ENCODE assay signal across 8 cellular contexts in the genomic region with DNA sequence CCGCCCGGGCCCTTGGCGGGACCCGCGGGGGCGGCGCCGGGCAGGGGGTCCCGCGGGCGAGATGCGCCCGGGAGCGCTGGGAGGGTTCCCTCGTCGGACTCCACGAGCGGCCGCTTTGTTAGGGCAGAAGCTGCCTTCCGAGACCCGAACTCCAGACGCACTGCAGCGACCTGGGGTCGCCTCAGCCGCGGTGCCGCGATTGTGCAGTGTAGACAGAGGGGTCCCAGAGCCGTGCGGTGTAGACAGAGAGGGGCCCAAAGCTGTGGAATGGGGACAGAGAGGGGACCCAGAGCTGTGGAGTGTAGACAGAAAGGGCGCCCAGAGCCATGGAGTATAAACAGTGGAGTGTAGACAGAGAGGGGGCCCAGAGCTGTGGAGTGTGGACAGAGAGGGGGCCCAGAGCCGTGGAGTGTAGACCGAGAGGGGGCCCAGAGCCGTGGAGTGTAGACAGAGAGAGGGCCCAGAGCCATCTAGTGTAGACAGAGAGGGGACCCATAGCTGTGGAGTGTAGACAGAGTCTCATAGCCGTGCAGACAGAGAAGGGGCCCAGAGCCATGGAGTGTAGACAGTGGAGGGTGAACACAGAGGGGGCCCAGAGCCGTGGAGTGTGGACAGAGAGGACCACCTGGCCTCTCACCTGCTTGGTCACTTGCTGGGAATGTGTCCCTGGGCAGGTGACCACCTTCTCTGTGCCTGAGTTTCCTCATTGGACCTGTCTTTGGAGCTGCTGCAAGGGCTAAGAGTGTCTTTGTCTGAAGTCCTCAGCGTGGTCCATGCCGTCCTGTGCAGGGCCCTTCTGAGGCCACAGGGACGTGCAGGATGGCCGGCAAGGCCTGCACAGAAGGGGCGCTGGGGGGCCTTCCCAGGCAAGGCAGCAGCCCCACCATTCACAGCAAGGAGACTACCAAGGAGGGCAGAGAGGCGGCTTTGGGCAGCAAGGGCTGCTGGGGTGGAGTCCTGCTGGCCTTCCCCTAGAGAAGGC. TPM values are rescaled to one million over a fixed set of nuclear protein-coding genes. Genes with fewer than 3 reads are reported as not detected.
A peak's percentile ranks its signal among the peaks of the same experiment; 100 is the strongest.
DNase-seq lines count a peak whose midpoint lies in the region; ATAC-seq and TF ChIP-seq lines count a peak whose summit lies in the region.

No MANE protein-coding gene starts in this region.

- RAD21 ChIA-PET in HCT116 (lab: Charles Lee; ENCODE audit: low non-redundant PET in 1 of 2, low total read pairs in 2 of 2, uncharacterized antibody in 2 of 2, unreplicated experiment in 2 of 2) = no interaction called here

- H3K4me1 ChIP-seq in HCT116 (ENCODE audit: control insufficient read depth in 1 of 2, insufficient read depth in 2 of 2, low read length in 2 of 2) (peaks cover 14 to 24% of the 10 kb centered on the region in 2 experiments), psoas muscle (peaks cover 32% of the 10 kb centered on the region)

- H3K27ac Mint-ChIP-seq in WTC11 = no peak overlapping the region; the same call in 1 of the 2 replicates

- peaks cover 15% of the 10 kb centered on the region for H3K79me2 ChIP-seq in HCT116 (ENCODE audit: insufficient read depth, low read length)

- peak overlapping the region; percentile 82 for H3K4me2 ChIP-seq in HCT116 (ENCODE audit: low read length)

- no peak for TF ChIP-seq CTCF in HCT116 (IDR thresholded peaks at IDR 0.05 in 2 of 3, conservative IDR thresholded peaks at IDR 0.05 in 1 of 3; ENCODE audit: borderline replicate concordance in 1 of 3, insufficient read depth in 1 of 3, low read depth in 2 of 3, low read length in 2 of 3)
- no peak for TF ChIP-seq CTCF in WTC11 (IDR thresholded peaks at IDR 0.05)
- no peak for TF ChIP-seq CTCF in foreskin fibroblast (IDR thresholded peaks at IDR 0.05; ENCODE audit: low read depth, low read length)
- TF ChIP-seq CTCF in psoas muscle (IDR thresholded peaks at IDR 0.05) = no peak
- TF ChIP-seq CTCF in GM10248 (IDR thresholded peaks at IDR 0.05; ENCODE audit: control extremely low read depth, extremely low read depth, low read depth, missing control alignments) = no peak

- BruUV-seq in HCT116 (replicated peaks; lab: Mats Ljungman, UMichigan) = no TSS peak

- intact Hi-C loops in HCT116 (cut with micrococcal nuclease) = no loop called here
- intact Hi-C loops in psoas muscle (cut with DNase I) = loop anchor here in 1 of 2 donors (5.0 kb wide), 1 partner anchor 91 kb away; no protein-coding TSS in a partner anchor

- peak overlapping the region; percentile 77 for H3K9ac ChIP-seq in HCT116 (ENCODE audit: low read length)

- H4K20me1 ChIP-seq in HCT116 (ENCODE audit: insufficient read depth) = no peaks in the 10 kb centered on the region

- TF ChIP-seq POLR2A in HCT116 (IDR thresholded peaks at IDR 0.05; ENCODE audit: borderline replicate concordance, extremely low read depth, insufficient read depth, insufficient read length) = no peak

- H3K4me1 Mint-ChIP-seq in WTC11 = peaks cover 26% of the 10 kb centered on the region

- H3K36me3 ChIP-seq in HCT116 (ENCODE audit: control insufficient read depth in 1 of 2, insufficient read depth in 2 of 2, low read length in 2 of 2) = no peaks in the 10 kb centered on the region
- no peaks in the 10 kb centered on the region for H3K36me3 ChIP-seq in psoas muscle (ENCODE audit: insufficient read depth in 1 of 2, low read depth in 1 of 2)

- CTCF ChIA-PET in HCT116 (lab: Charles Lee) (no interaction called here), WTC11 (lab: Charles Lee) (interaction anchor here (1.2 to 3.7 kb wide), 2 partner anchors 25 to 141 kb away, joined by 4 to 45 read pairs; no protein-coding TSS in a partner anchor), GM10248 (lab: Yijun Ruan, JAX) (no interaction called here)

- POLR2A ChIA-PET in HCT116 (lab: Charles Lee) = no interaction called here
- POLR2A ChIA-PET in WTC11 (lab: Charles Lee) = no interaction called here
- POLR2A ChIA-PET in GM10248 (lab: Yijun Ruan, JAX) = no interaction called here

- H3K9me3 ChIP-seq in HCT116 (ENCODE audit: control insufficient read depth in 1 of 2, insufficient read depth in 1 of 2, low read depth in 1 of 2, low read length in 2 of 2) (no peaks in the 10 kb centered on the region; a peak in 1 of 4 replicates), psoas muscle (no peaks in the 10 kb centered on the region)

- H3K36me3 Mint-ChIP-seq in WTC11 = no peaks in the 10 kb centered on the region

- H3K27me3 Mint-ChIP-seq in WTC11 (ENCODE audit: low read depth) = peaks cover 23% of the 10 kb centered on the region

- no peak overlapping the region for H2AFZ ChIP-seq in HCT116 (ENCODE audit: low read depth, low read length, poor library complexity, severe bottlenecking)

- DNase-seq in HCT116 (ENCODE audit: low read depth, low spot score) (no peak), WTC11 (ENCODE audit: low spot score) (peak; percentile 26), foreskin fibroblast (peak in 1 of 2 donors; percentile 39), psoas muscle (no peak), mucosa of gallbladder (ENCODE audit: low spot score) (no peak), medulla oblongata (ENCODE audit: extremely low spot score) (no peak), GM10248 (ENCODE audit: extremely low spot score) (no peak)

- H3K9me2 ChIP-seq in HCT116 (ENCODE audit: insufficient read depth) = no peaks in the 10 kb centered on the region

- H3K27me3 ChIP-seq in HCT116 (ENCODE audit: insufficient read depth, low read length) (no peaks in the 10 kb centered on the region), psoas muscle (ENCODE audit: insufficient read depth in 3 of 3, low read length in 2 of 3) (no peaks in the 10 kb centered on the region)

- TF ChIP-seq RAD21 in HCT116 (IDR thresholded peaks at IDR 0.05; ENCODE audit: low read depth) = no peak

- H3K27ac ChIP-seq in HCT116 (ENCODE audit: low read depth, low read length) = peak overlapping the region; percentile 72
- peak overlapping the region; percentile 96 for H3K27ac ChIP-seq in psoas muscle

- H3K4me3 Mint-ChIP-seq in WTC11 = peak overlapping the region; percentile 79

- 17 to 29% (median 18%) methylated on average over 30 to 42 of the region's 42 CpGs for WGBS in psoas muscle, 3 donors

- H3K4me3 ChIP-seq in HCT116 (replicated peaks in 1 of 2; ENCODE audit: low read depth in 1 of 2, low read length in 2 of 2) = peak overlapping the region; percentile 65 to 79
- peak overlapping the region; percentile 76 to 86 for H3K4me3 ChIP-seq in foreskin fibroblast (ENCODE audit: low read depth in 1 of 2, low read length in 2 of 2)
- peak overlapping the region; percentile 88 for H3K4me3 ChIP-seq in psoas muscle

- ATAC-seq in HCT116 (no peak), WTC11 (peak; percentile 1), psoas muscle (no peak), HG02623 (IDR thresholded peaks at IDR 0.05; ENCODE audit: unreplicated experiment) (no peak)

- no peaks in the 10 kb centered on the region for H3K9me3 Mint-ChIP-seq in WTC11

TF ChIP-seq in HCT116, 20 proteins besides CTCF, POLR2A, EP300 and RAD21:
- no peak for TF ChIP-seq ELF1 (IDR thresholded peaks at IDR 0.05; ENCODE audit: borderline replicate concordance, low read depth)
- TF ChIP-seq ZFX (IDR thresholded peaks at IDR 0.05) = peak; percentile 26; the same call in 1 of the 2 replicates
- no peak for TF ChIP-seq SRF (IDR thresholded peaks at IDR 0.05; ENCODE audit: low read depth)
TF ChIP-seq in HCT116: peak in this region for 1.

TF ChIP-seq in WTC11, 78 proteins besides CTCF, POLR2A, EP300 and RAD21 (continues in another document):
- no peak for TF ChIP-seq ZNF281 (CRISPR knock-in tag; IDR thresholded peaks at IDR 0.05)
- no peak for TF ChIP-seq ATF3 (CRISPR knock-in tag; conservative IDR thresholded peaks at IDR 0.05)
- TF ChIP-seq ZNF263 (CRISPR knock-in tag; IDR thresholded peaks at IDR 0.05; ENCODE audit: low read depth) = no peak
- no peak for TF ChIP-seq KAT7 (CRISPR knock-in tag; IDR thresholded peaks at IDR 0.05; ENCODE audit: borderline replicate concordance)

RNA-seq across cellular contexts. Expression of gene RGS12, which starts 0.9 kb away (rescaled TPM):
- total RNA-seq in HCT116 (2021; ENCODE audit: unreplicated experiment) = 22.2 TPM
- 17.5 and 28.1 TPM in 2 replicates for polyA plus RNA-seq in HCT116 (2012)
- 21.0 to 24.7 TPM (median 24.2 TPM) in 3 replicates for total RNA-seq in WTC11 (2021)
- 10 to 100 TPM; 13.9 to 29.0 (median 17.8) TPM for total RNA-seq in psoas muscle
- 10 to 100 TPM in 2 of 3 donors, 1 to 10 TPM in 1; 7.5 to 20.1 (median 15.6) TPM for polyA plus RNA-seq in psoas muscle
- total RNA-seq in mucosa of gallbladder = 47.1 TPM

RNA-seq across cellular contexts. Expression of gene MSANTD1, which starts 44.7 kb away (rescaled TPM):
- 0.71 TPM for total RNA-seq in HCT116 (2021; ENCODE audit: unreplicated experiment)
- 0.29 and 0.39 TPM in 2 replicates for polyA plus RNA-seq in HCT116 (2012)
- 0.98 to 1.1 TPM (median 0.99 TPM) in 3 replicates for total RNA-seq in WTC11 (2021)
- under 1 TPM; 0.25 to 0.94 (median 0.70) TPM for total RNA-seq in psoas muscle
- under 1 TPM; 0.11 to 0.34 (median 0.27) TPM for polyA plus RNA-seq in psoas muscle
- 1.2 TPM for total RNA-seq in mucosa of gallbladder
